In genomic region chr9:114524401-114524800, GRCh38 we compare ENCODE assay signal across 18 cellular contexts.
"Had no signal": no experiment of that assay in that cellular context is flagged by ENCODE, and none has a peak within 500 bp of the region (broad histone marks: within the 10 kb centered on the region; RNA-seq: fewer than 3 reads in every experiment).

No MANE protein-coding gene starts in this region.

- H3K4me3 ChIP-seq: hepatocyte, left lung, mucosa of descending colon, psoas muscle, suprapubic skin had no signal

- H3K4me1 ChIP-seq: left lung, psoas muscle, suprapubic skin had no signal

- H3K9me3 ChIP-seq: left lung, mucosa of descending colon, psoas muscle, suprapubic skin had no signal

- DNase-seq: activated CD4-positive, alpha-beta T cell treated with anti-CD3 and anti-CD28 coated beads, Interleukin-2, amount 50 U/mL, for 48 hours; activated CD4-positive, CD25-positive, alpha-beta regulatory T cell treated with anti-CD3 and anti-CD28 coated beads, Interleukin-2, amount 50 U/mL, for 72 hours; activated CD8-positive, alpha-beta memory T cell treated with anti-CD3 and anti-CD28 coated beads, Interleukin-2, amount 10 ng/mL, durations not matched to agents 7 days and 5 days; activated naive CD4-positive, alpha-beta T cell treated with anti-CD3 and anti-CD28 coated beads for 36 hours; activated T-cell treated with anti-CD3 and anti-CD28 coated beads, Interleukin-2, amount 50 U/mL, for 1 hour; brain microvascular endothelial cell; effector CD8-positive, alpha-beta T cell; left lung; mucosa of descending colon; nephron progenitor cell; psoas muscle; SHP77 treated with DMSO at 0.1 percent for 48 hours; stimulated activated CD4-positive, alpha-beta T cell treated with anti-CD3 and anti-CD28 coated beads, Interleukin-4, amount 100 ng/mL, for 24 hours; stimulated activated naive CD4-positive, alpha-beta T cell treated with Interleukin-2 at 50 U/mL for 16 hours; T-helper 1 cell had no signal

- FAIRE-seq: keratinocyte had no signal

- H3K27ac ChIP-seq: brain microvascular endothelial cell, hepatocyte, left lung, psoas muscle, suprapubic skin had no signal

- H3K27me3 ChIP-seq: brain microvascular endothelial cell had no signal

- H3K36me3 ChIP-seq: brain microvascular endothelial cell, left lung, suprapubic skin had no signal
